In the genomic region with DNA sequence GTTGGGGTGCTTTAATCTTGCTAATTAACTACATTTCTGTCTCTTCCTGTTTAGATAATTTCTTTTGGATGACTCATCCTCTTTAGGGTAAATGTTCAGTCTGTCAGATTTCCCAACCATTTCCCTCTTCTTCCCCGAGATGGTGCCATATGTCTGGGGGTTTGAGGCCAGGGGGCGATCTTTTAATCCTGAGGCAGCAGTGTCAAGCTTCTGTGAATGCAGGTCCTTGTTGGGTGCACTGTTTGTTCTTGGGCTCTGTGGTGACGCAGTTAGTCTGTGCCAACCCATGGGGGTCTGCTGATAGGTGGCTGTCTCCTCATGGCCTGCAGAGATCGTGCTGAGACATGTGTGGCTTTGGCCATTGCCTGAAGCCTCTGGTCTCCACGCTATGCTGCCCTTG, we compare ENCODE assay signal across 13 cellular contexts.
DNase-seq lines count a peak whose midpoint lies in the region; ATAC-seq and TF ChIP-seq lines count a peak whose summit lies in the region.
"Had no signal": no experiment of that assay in that cellular context is flagged by ENCODE, and none has a peak within 500 bp of the region (broad histone marks: within the 10 kb centered on the region; RNA-seq: fewer than 3 reads in every experiment).

No MANE protein-coding gene starts in this region.

- no peak overlapping the region for H3K27ac ChIP-seq in brain microvascular endothelial cell
- H3K27ac ChIP-seq: neutrophil had no signal

- peak; percentile 31 for TF ChIP-seq CTCF in brain microvascular endothelial cell (IDR thresholded peaks at IDR 0.05; ENCODE audit: low read depth, low read length, missing control alignments)

- no peaks in the 10 kb centered on the region for H3K36me3 ChIP-seq in brain microvascular endothelial cell (replicated peaks)
- H3K36me3 ChIP-seq: neutrophil had no signal

- ATAC-seq in GM18502 (IDR thresholded peaks at IDR 0.05; ENCODE audit: poor library complexity, unreplicated experiment): no peak
- ATAC-seq: activated CD8-positive, alpha-beta T cell treated with anti-CD3 and anti-CD28 coated beads for 36 hours; SK-N-SH treated with all-trans-retinoic acid at 6 μM for 48 hours had no signal

- H3K27me3 ChIP-seq in brain microvascular endothelial cell (replicated peaks): no peaks in the 10 kb centered on the region
- H3K27me3 ChIP-seq: neutrophil had no signal

- in situ Hi-C loops in brain microvascular endothelial cell (cut with HindIII; ENCODE audit: low pct_ligation_motif_present, low sequenced_read_pairs): no loop called here

- peak; percentile 28 for DNase-seq in GM03348 (ENCODE audit: low spot score)
- DNase-seq in NCI-H82 treated with DMSO at 0.1 percent for 48 hours (lab: John Stamatoyannopoulos, UW; ENCODE audit: unreplicated experiment): peak; percentile 95
- peak; percentile 1 for DNase-seq in brain microvascular endothelial cell
- DNase-seq in midbrain (lab: John Stamatoyannopoulos, UW): peak; percentile 56
- DNase-seq in NCI-H446 (lab: John Stamatoyannopoulos, UW): no peak
- no peak for DNase-seq in DMS153 treated with DMSO at 0.1 percent for 48 hours (lab: John Stamatoyannopoulos, UW; ENCODE audit: unreplicated experiment)
- DNase-seq in CD1c-positive myeloid dendritic cell (ENCODE audit: extremely low spot score): no peak
- DNase-seq: activated CD8-positive, alpha-beta T cell treated with anti-CD3 and anti-CD28 coated beads for 36 hours; activated naive CD8-positive, alpha-beta T cell treated with anti-CD3 and anti-CD28 coated beads, Interleukin-2, amount 10 ng/mL, durations not matched to agents 7 days and 5 days; stimulated activated CD4-positive, alpha-beta T cell treated with anti-CD3 and anti-CD28 coated beads, Interleukin-4, amount 100 ng/mL, for 1 hour had no signal

- no peak overlapping the region for H3K4me3 ChIP-seq in brain microvascular endothelial cell (ENCODE audit: low read depth, low read length)

Comparison
In these comparisons a context has a peak if more than half of its experiments do, and no peak if none do; other contexts are left out.
1. DNase-seq: peak in GM03348 (single experiment), NCI-H82 treated with DMSO at 0.1 percent for 48 hours (single experiment), brain microvascular endothelial cell (single experiment) and midbrain (single experiment); none in NCI-H446 (0 of 2), DMS153 treated with DMSO at 0.1 percent for 48 hours (single experiment) and CD1c-positive myeloid dendritic cell (single experiment).